10 cellular contexts compared by ENCODE assay signal in genomic region chrX:17697191-17697590, GRCh38. TPM values are rescaled to one million over a fixed set of nuclear protein-coding genes. Genes with fewer than 3 reads are reported as not detected.
A peak's percentile ranks its signal among the peaks of the same experiment; 100 is the strongest.
DNase-seq lines count a peak whose midpoint lies in the region; ATAC-seq and TF ChIP-seq lines count a peak whose summit lies in the region.
"Had no signal": no experiment of that assay in that cellular context is flagged by ENCODE, and none has a peak within 500 bp of the region (broad histone marks: within the 10 kb centered on the region; RNA-seq: fewer than 3 reads in every experiment).

No MANE protein-coding gene starts in this region.

- H3K4me2 ChIP-seq in PC-3 (ENCODE audit: low read length) = no peak overlapping the region

- peaks cover 29% of the 10 kb centered on the region for H3K4me1 ChIP-seq in PC-3 (ENCODE audit: insufficient read depth, low read length)
- H3K4me1 ChIP-seq: stomach had no signal

- POLR2A ChIA-PET in PC-3 (lab: Charles Lee; ENCODE audit: unreplicated experiment) = no interaction called here

- BruUV-seq in PC-3 (replicated peaks; lab: Mats Ljungman, UMichigan) = no TSS peak

- no peaks in the 10 kb centered on the region for H3K9me3 ChIP-seq in PC-3 (ENCODE audit: low read length)
- H3K9me3 ChIP-seq: stomach had no signal

- no peaks in the 10 kb centered on the region for H3K79me2 ChIP-seq in PC-3 (ENCODE audit: low read length)

- TF ChIP-seq CTCF in 22Rv1 (IDR thresholded peaks at IDR 0.05) = 0 out of 2 replicates have a peak, but pooled peaks have one; percentile 5
- TF ChIP-seq CTCF in PC-3 (conservative IDR thresholded peaks at IDR 0.05; ENCODE audit: low read depth, low read length) = peak; percentile 53
- TF ChIP-seq CTCF in fibroblast of pulmonary artery (IDR thresholded peaks at IDR 0.05; ENCODE audit: low read length, missing control alignments) = no peak

- H3K36me3 ChIP-seq in PC-3 (ENCODE audit: low read depth, low read length) = no peaks in the 10 kb centered on the region
- H3K36me3 ChIP-seq: stomach had no signal

- H3K9me2 ChIP-seq in PC-3 (replicated peaks; ENCODE audit: low read length) = no peaks in the 10 kb centered on the region

- H4K20me1 ChIP-seq in PC-3 (ENCODE audit: low read length) = no peaks in the 10 kb centered on the region

- H3K27ac ChIP-seq in 22Rv1 = no peak overlapping the region
- no peak overlapping the region for H3K27ac ChIP-seq in PC-3 (ENCODE audit: low read length)
- H3K27ac ChIP-seq: stomach had no signal

- H3K27me3 ChIP-seq in PC-3 (ENCODE audit: low read length) = no peaks in the 10 kb centered on the region
- H3K27me3 ChIP-seq: stomach had no signal

- H3K9ac ChIP-seq in PC-3 (ENCODE audit: low read length) = no peak overlapping the region

- ATAC-seq in PC-3 (peak; percentile 42), GM21526 (IDR thresholded peaks at IDR 0.05; ENCODE audit: low FRiP score, unreplicated experiment) (no peak), GM18858 (IDR thresholded peaks at IDR 0.05; ENCODE audit: unreplicated experiment) (no peak), GM21423 (IDR thresholded peaks at IDR 0.05; ENCODE audit: unreplicated experiment) (no peak)

- no peak overlapping the region for H3K4me3 ChIP-seq in PC-3 (ENCODE audit: low read length)
- no peak overlapping the region for H3K4me3 ChIP-seq in fibroblast of pulmonary artery (replicated peaks; ENCODE audit: low read depth, low read length)
- H3K4me3 ChIP-seq: stomach had no signal

- intact Hi-C loops in PC-3 (cut with micrococcal nuclease) = loop anchor here (5.0 kb wide), 1 partner anchor 180 kb away; no protein-coding TSS in a partner anchor

- CTCF ChIA-PET in PC-3 (lab: Charles Lee) = no interaction called here

- no peaks in the 10 kb centered on the region for H3F3A ChIP-seq in PC-3 (ENCODE audit: low read length, unreplicated experiment)

- DNase-seq in DMS53 treated with DMSO at 0.1 percent for 48 hours (lab: John Stamatoyannopoulos, UW; ENCODE audit: unreplicated experiment) (peak; percentile 20), PC-3 (peak; percentile 44), fibroblast of pulmonary artery (ENCODE audit: low read depth) (peak; percentile 39), mesenteric fat pad (ENCODE audit: low spot score) (no peak)
- DNase-seq: NCI-H2029, stomach had no signal

- no peak overlapping the region for H2AFZ ChIP-seq in PC-3 (ENCODE audit: low read length)

RNA-seq across cellular contexts. Expression of gene SCML1, which starts 40.1 kb away (rescaled TPM):
- 11.2 and 13.0 TPM in 2 replicates for total RNA-seq in PC-3 (2014; rRNA removed)
- total RNA-seq in mesenteric fat pad = 15.4 TPM
